In the genomic region with DNA sequence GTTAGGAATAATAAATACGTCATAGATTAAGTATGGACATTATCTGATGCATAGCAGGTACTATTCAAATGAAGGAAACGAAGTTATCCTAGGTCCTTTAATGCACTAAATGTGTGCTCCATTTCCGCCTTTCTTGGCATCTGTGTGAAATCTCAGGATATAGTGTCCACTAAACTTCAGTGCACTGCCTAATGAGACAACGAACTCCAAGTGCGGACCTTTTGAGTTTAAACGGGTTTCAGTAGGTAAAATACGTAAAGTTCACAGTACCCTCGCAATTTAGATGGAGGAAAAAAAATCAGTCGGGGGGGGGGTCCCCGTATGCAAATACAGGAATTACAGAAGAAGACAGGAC, we compare ENCODE assay signal across 8 cellular contexts. TPM values are rescaled to one million over a fixed set of nuclear protein-coding genes. Genes with fewer than 3 reads are reported as not detected.
DNase-seq lines count a peak whose midpoint lies in the region; TF ChIP-seq lines count a peak whose summit lies in the region.

No MANE protein-coding gene starts in this region.

- H2BK15ac ChIP-seq in mesenchymal stem cell (ENCODE audit: low read depth, poor library complexity, severe bottlenecking), result peak overlapping the region; percentile 95

- H3K27ac ChIP-seq in KMS-11, result peak overlapping the region; percentile 69
- peak overlapping the region; percentile 68 for H3K27ac ChIP-seq in mesenchymal stem cell (ENCODE audit: low read length, poor library complexity, severe bottlenecking)
- peak overlapping the region; percentile 95 to 99 for H3K27ac ChIP-seq in uterus

- H3K36me3 ChIP-seq in KMS-11 (ENCODE audit: insufficient read depth) (no peaks in the 10 kb centered on the region), mesenchymal stem cell (ENCODE audit: control insufficient read depth in 1 of 2, insufficient read depth in 2 of 2, low read depth in 1 of 2, low read length in 2 of 2) (no peaks in the 10 kb centered on the region), uterus (no peaks in the 10 kb centered on the region)

- H2AK5ac ChIP-seq in mesenchymal stem cell (ENCODE audit: low read length, severe bottlenecking), result no peak overlapping the region

- no peak overlapping the region for H3K14ac ChIP-seq in mesenchymal stem cell (ENCODE audit: low read length in 2 of 2)

- peak overlapping the region; percentile 89 for H4K8ac ChIP-seq in mesenchymal stem cell (ENCODE audit: low read length)

- H3K27me3 ChIP-seq in KMS-11 (ENCODE audit: insufficient read depth, low read depth) (no peaks in the 10 kb centered on the region), mesenchymal stem cell (ENCODE audit: control insufficient read depth in 1 of 2, insufficient read depth in 1 of 2, low read length in 2 of 2) (no peaks in the 10 kb centered on the region), uterus (no peaks in the 10 kb centered on the region)

- peak overlapping the region; percentile 85 for H3K4me3 ChIP-seq in KMS-11 (IDR thresholded peaks at IDR 0.05; ENCODE audit: insufficient read depth, low read depth, low read length)
- H3K4me3 ChIP-seq in cardiac fibroblast (replicated peaks in 1 of 2; ENCODE audit: low read depth in 2 of 2, low read length in 2 of 2), result peak overlapping the region; percentile 63 to 72
- peak overlapping the region; percentile 91 to 92 for H3K4me3 ChIP-seq in mesenchymal stem cell (ENCODE audit: insufficient read depth in 1 of 2, low read depth in 1 of 2, low read length in 2 of 2)
- H3K4me3 ChIP-seq in uterus, result peak overlapping the region; percentile 80 to 97

- peak overlapping the region in 1 of 2 experiments; percentile 85 for H3K4ac ChIP-seq in mesenchymal stem cell (ENCODE audit: low read depth in 1 of 2, low read length in 2 of 2)

- H2AFZ ChIP-seq in KMS-11 (ENCODE audit: low read depth), result peak overlapping the region; percentile 94
- H2AFZ ChIP-seq in mesenchymal stem cell (ENCODE audit: low read depth, low read length), result peak overlapping the region; percentile 97

- H2BK5ac ChIP-seq in mesenchymal stem cell (ENCODE audit: low read depth, low read length, poor library complexity, severe bottlenecking), result no peak overlapping the region

- H3K9ac ChIP-seq in KMS-11 (peak overlapping the region; percentile 95), mesenchymal stem cell (ENCODE audit: low read length) (peak overlapping the region; percentile 98)

- no peak for TF ChIP-seq POLR2A in uterus (IDR thresholded peaks at IDR 0.05)

- H3K79me2 ChIP-seq in KMS-11 (ENCODE audit: insufficient read depth, low read depth), result no peaks in the 10 kb centered on the region

- H4K20me1 ChIP-seq in KMS-11 (ENCODE audit: insufficient read depth), result no peaks in the 10 kb centered on the region

- DNase-seq in DMS 273 (lab: John Stamatoyannopoulos, UW; ENCODE audit: unreplicated experiment), result peak; percentile 69
- no peak for DNase-seq in DMS 273 treated with DMSO at 0.1 percent for 48 hours (lab: John Stamatoyannopoulos, UW)
- DNase-seq in cardiac fibroblast (ENCODE audit: low read depth in 2 of 2), result no peak
- DNase-seq in mesenchymal stem cell, result no peak
- DNase-seq in uterus, result no peak
- DNase-seq in activated CD4-positive, alpha-beta T cell treated with anti-CD3 and anti-CD28 coated beads for 48 hours, result no peak
- DNase-seq in amniotic stem cell (lab: John Stamatoyannopoulos, UW), result no peak

- TF ChIP-seq CTCF in KMS-11 (conservative IDR thresholded peaks at IDR 0.05; ENCODE audit: low read depth, low read length) (no peak), cardiac fibroblast (IDR thresholded peaks at IDR 0.05; ENCODE audit: low read depth, low read length) (no peak), uterus (IDR thresholded peaks at IDR 0.05) (no peak)

- peaks cover 6% of the 10 kb centered on the region for H3K79me1 ChIP-seq in mesenchymal stem cell (replicated peaks; ENCODE audit: low read length, poor library complexity, severe bottlenecking)

- H2BK120ac ChIP-seq in mesenchymal stem cell (ENCODE audit: low read depth, low read length), result peak overlapping the region; percentile 85

- WGBS in mesenchymal stem cell, result 28% methylated on average over 3 of the region's 10 CpGs

- H3K9me3 ChIP-seq in mesenchymal stem cell (ENCODE audit: control insufficient read depth, low read length) (no peaks in the 10 kb centered on the region), uterus (no peaks in the 10 kb centered on the region)

- intact Hi-C loops in uterus (cut with DNase I; ENCODE audit: low total_unique reads), result loop anchor here (10.0 kb wide), 1 partner anchor 294 kb away; no protein-coding TSS in a partner anchor

- H3K18ac ChIP-seq in mesenchymal stem cell (ENCODE audit: low read depth in 1 of 2, low read length in 2 of 2), result peak overlapping the region; percentile 80 to 85

- H3K4me2 ChIP-seq in KMS-11, result peak overlapping the region; percentile 62
- H3K4me2 ChIP-seq in mesenchymal stem cell (ENCODE audit: low read length, poor library complexity, severe bottlenecking), result peak overlapping the region; percentile 73

- no peak overlapping the region for H2BK12ac ChIP-seq in mesenchymal stem cell (ENCODE audit: low read length in 2 of 2)

- peaks cover 31% of the 10 kb centered on the region for H3K4me1 ChIP-seq in KMS-11 (ENCODE audit: low read depth, poor library complexity, severe bottlenecking)
- H3K4me1 ChIP-seq in mesenchymal stem cell (ENCODE audit: control insufficient read depth, insufficient read depth, low read depth, low read length), result peaks cover 2% of the 10 kb centered on the region
- H3K4me1 ChIP-seq in uterus, result peaks cover 0 to 8% of the 10 kb centered on the region in 2 donors

- no peak overlapping the region for H4K91ac ChIP-seq in mesenchymal stem cell (ENCODE audit: low read length)

- H3K23ac ChIP-seq in mesenchymal stem cell (ENCODE audit: low read length in 2 of 2), result no peak overlapping the region

RNA-seq across cellular contexts. Expression of gene REL, which starts 0.8 kb away (rescaled TPM):
- polyA plus RNA-seq in mesenchymal stem cell (2013, experiment 1 of 2), result 3.1 TPM
- 2.7 TPM for polyA plus RNA-seq in mesenchymal stem cell (2013, experiment 2 of 2)
- 10 to 100 TPM in 2 of 4 donors, 1 to 10 TPM in 2; 1.8 to 21.0 (median 12.2) TPM for total RNA-seq in uterus
